1 cellular context compared by ENCODE assay signal in genomic region chr16:15942901-15943690, GRCh38.
TF ChIP-seq lines count a peak whose summit lies in the region.

No MANE protein-coding gene starts in this region.

TF ChIP-seq in K562, 482 proteins besides CTCF, POLR2A, EP300 and RAD21 (continued from another document and continues in another):
- peak; percentile 48 to 62 for TF ChIP-seq AFF1 (IDR thresholded peaks at IDR 0.05; ENCODE audit: low read depth in 1 of 2, partially characterized antibody in 2 of 2)
- no peak for TF ChIP-seq CREB1 (IDR thresholded peaks at IDR 0.05)
- no peak for TF ChIP-seq CREB1 (CRISPR knock-in tag; IDR thresholded peaks at IDR 0.05)
- no peak for TF ChIP-seq ZFX (CRISPR knock-in tag; IDR thresholded peaks at IDR 0.05)
- TF ChIP-seq CHCHD3 (CRISPR knock-in tag; IDR thresholded peaks at IDR 0.05) = no peak
- TF ChIP-seq FUS (optimal IDR thresholded peaks at IDR 0.05; ENCODE audit: low read depth, low read length) = no peak
- TF ChIP-seq EP400 (IDR thresholded peaks at IDR 0.05) = no peak
- TF ChIP-seq GTF3C2 (IDR thresholded peaks at IDR 0.05; ENCODE audit: borderline replicate concordance, extremely low read depth, insufficient read length) = no peak
- 0 out of 4 replicates have a peak, but pooled peaks of 1 of the 2 experiments have one; percentile 46 for TF ChIP-seq MLLT1 (IDR thresholded peaks at IDR 0.05)
- no peak for TF ChIP-seq XRCC4 (IDR thresholded peaks at IDR 0.05; ENCODE audit: extremely low read depth, insufficient read depth, insufficient read length)
- TF ChIP-seq ZBTB1 (CRISPR knock-in tag; IDR thresholded peaks at IDR 0.05; ENCODE audit: borderline replicate concordance, low read depth) = no peak
- no peak for TF ChIP-seq HNRNPK (IDR thresholded peaks at IDR 0.05; ENCODE audit: low read depth, low read length, poor library complexity, severe bottlenecking)
- no peak for TF ChIP-seq SAFB2 (IDR thresholded peaks at IDR 0.05; ENCODE audit: borderline replicate concordance, low read depth, low read length, severe bottlenecking)
- TF ChIP-seq ETV6 (IDR thresholded peaks at IDR 0.05; ENCODE audit: borderline replicate concordance in 1 of 2, low read depth in 2 of 2, low read length in 1 of 2) = peak in 1 of 2 experiments; percentile 58; a peak in 1 of 4 replicates
- TF ChIP-seq ETV6 (CRISPR knock-in tag; IDR thresholded peaks at IDR 0.05; ENCODE audit: borderline replicate concordance) = no peak
- TF ChIP-seq MTA1 (IDR thresholded peaks at IDR 0.05; ENCODE audit: borderline replicate concordance) = peak; percentile 60; the same call in 1 of the 2 replicates
- no peak for TF ChIP-seq SRF (CRISPR knock-in tag; IDR thresholded peaks at IDR 0.05)
- TF ChIP-seq PRDM10 (IDR thresholded peaks at IDR 0.05; ENCODE audit: partially characterized antibody) = peak; percentile 20
- TF ChIP-seq L3MBTL2 (IDR thresholded peaks at IDR 0.05) = no peak
- no peak for TF ChIP-seq MBD1 (CRISPR knock-in tag; IDR thresholded peaks at IDR 0.05)
- no peak for TF ChIP-seq NR3C1 (CRISPR knock-in tag; IDR thresholded peaks at IDR 0.05)
- no peak for TF ChIP-seq ZNF764 (CRISPR knock-in tag; IDR thresholded peaks at IDR 0.05; ENCODE audit: low read depth)
- no peak for TF ChIP-seq ETS2 (tag; IDR thresholded peaks at IDR 0.05; ENCODE audit: borderline replicate concordance, poor library complexity, severe bottlenecking)
- peak; percentile 27; the same call in 1 of the 2 replicates for TF ChIP-seq TEAD4 (IDR thresholded peaks at IDR 0.05; ENCODE audit: low read length)
- no peak for TF ChIP-seq TEAD4 (CRISPR knock-in tag; IDR thresholded peaks at IDR 0.05; ENCODE audit: borderline replicate concordance)
- TF ChIP-seq ELF1 (tag; IDR thresholded peaks at IDR 0.05) = no peak
- no peak for TF ChIP-seq NFE2 (IDR thresholded peaks at IDR 0.05; ENCODE audit: low read depth)
- no peak for TF ChIP-seq E2F1 (CRISPR knock-in tag; IDR thresholded peaks at IDR 0.05)
- no peak for TF ChIP-seq KAT8 (IDR thresholded peaks at IDR 0.05; ENCODE audit: low read depth)
- TF ChIP-seq BCOR (IDR thresholded peaks at IDR 0.05) = 0 out of 2 replicates have a peak, but pooled peaks have one; percentile 13
- TF ChIP-seq MAFK (IDR thresholded peaks at IDR 0.05; ENCODE audit: low read length) = no peak
- TF ChIP-seq GABPA (tag; conservative IDR thresholded peaks at IDR 0.05; ENCODE audit: low read depth) = peak; percentile 57
- no peak for TF ChIP-seq HLTF (IDR thresholded peaks at IDR 0.05)
- no peak for TF ChIP-seq PATZ1 (CRISPR knock-in tag; IDR thresholded peaks at IDR 0.05; ENCODE audit: borderline replicate concordance)
- TF ChIP-seq ELF4 (CRISPR knock-in tag; IDR thresholded peaks at IDR 0.05) = peak; percentile 54; the same call in 1 of the 2 replicates
- no peak for TF ChIP-seq SLC30A9 (CRISPR knock-in tag; IDR thresholded peaks at IDR 0.05)
- no peak for TF ChIP-seq FOXP4 (CRISPR knock-in tag; IDR thresholded peaks at IDR 0.05; ENCODE audit: borderline replicate concordance)
- TF ChIP-seq SRSF1 (IDR thresholded peaks at IDR 0.05; ENCODE audit: low read depth, low read length) = no peak
- peak; percentile 35 for TF ChIP-seq NCOA4 (IDR thresholded peaks at IDR 0.05; ENCODE audit: partially characterized antibody)
- no peak for TF ChIP-seq ZNF830 (CRISPR knock-in tag; IDR thresholded peaks at IDR 0.05)
- no peak for TF ChIP-seq ZFP1 (CRISPR knock-in tag; IDR thresholded peaks at IDR 0.05)
- TF ChIP-seq EGR1 (conservative IDR thresholded peaks at IDR 0.05) = no peak
- no peak for TF ChIP-seq OTX1 (CRISPR knock-in tag; IDR thresholded peaks at IDR 0.05)
- no peak for TF ChIP-seq IFI16 (CRISPR knock-in tag; IDR thresholded peaks at IDR 0.05)
- no peak for TF ChIP-seq PHF21A (IDR thresholded peaks at IDR 0.05; ENCODE audit: borderline replicate concordance, low read depth)
- TF ChIP-seq SMC3 (conservative IDR thresholded peaks at IDR 0.05; ENCODE audit: insufficient read depth, low read depth, low read length) = no peak
- TF ChIP-seq EHMT2 (IDR thresholded peaks at IDR 0.05) = 0 out of 2 replicates have a peak, but pooled peaks have one; percentile 60
- TF ChIP-seq ELF2 (CRISPR knock-in tag; IDR thresholded peaks at IDR 0.05) = no peak
